9 cellular contexts compared by ENCODE assay signal in genomic region chr1:2547210-2548067, GRCh38. TPM values are rescaled to one million over a fixed set of nuclear protein-coding genes. Genes with fewer than 3 reads are reported as not detected.
DNase-seq lines count a peak whose midpoint lies in the region; FAIRE-seq and TF ChIP-seq lines count a peak whose summit lies in the region.
"Had no signal": no experiment of that assay in that cellular context is flagged by ENCODE, and none has a peak within 500 bp of the region (broad histone marks: within the 10 kb centered on the region; RNA-seq: fewer than 3 reads in every experiment).

No MANE protein-coding gene starts in this region.

- FAIRE-seq in H1 (lab: Jason Lieb, UNC) = no peak

- H3K4ac ChIP-seq in H9 (ENCODE audit: low read depth, low read length) = no peak overlapping the region
- peak overlapping the region; percentile 57 for H3K4ac ChIP-seq in H1 (replicated peaks; ENCODE audit: insufficient read length, low read depth, low read length)

- peaks cover 96% of the 10 kb centered on the region for H3K4me1 ChIP-seq in BLaER1
- no peaks in the 10 kb centered on the region; the same call in 1 of the 2 replicates for H3K4me1 ChIP-seq in H9 (ENCODE audit: insufficient read depth, low read length)
- H3K4me1 ChIP-seq in H1 (replicated peaks in 1 of 4; ENCODE audit: control insufficient read depth in 3 of 4, insufficient read depth in 4 of 4, low read length in 3 of 4) = peaks cover 0 to 31% (median 28%) of the 10 kb centered on the region in 4 experiments; a peak in 6 of 7 replicates
- peaks cover 21% of the 10 kb centered on the region for H3K4me1 ChIP-seq in ovary (ENCODE audit: insufficient read depth)

- H3K79me2 ChIP-seq in H9 (ENCODE audit: insufficient read depth, low read length) (no peaks in the 10 kb centered on the region), H1 (ENCODE audit: control insufficient read depth in 1 of 2, insufficient read depth in 2 of 2, low read length in 2 of 2) (no peaks in the 10 kb centered on the region)

- TF ChIP-seq EP300 in H1 (IDR thresholded peaks at IDR 0.05; ENCODE audit: borderline replicate concordance in 1 of 2, low read depth in 2 of 2, low read length in 2 of 2) (no peak), ovary (IDR thresholded peaks at IDR 0.05) (no peak)

- peak overlapping the region; percentile 67 for H3K4me3 ChIP-seq in BLaER1
- H3K4me3 ChIP-seq in H1 (ENCODE audit: extremely low read depth in 1 of 4, insufficient read depth in 2 of 4, low read depth in 3 of 4, low read length in 4 of 4) = peak overlapping the region; percentile 51 to 75 (median 63)
- H3K4me3 ChIP-seq in ovary = peak overlapping the region; percentile 37

- no peak for TF ChIP-seq CTCF in H9 (conservative IDR thresholded peaks at IDR 0.05)
- TF ChIP-seq CTCF in H1 (IDR thresholded peaks at IDR 0.05; ENCODE audit: control extremely low read depth in 1 of 3, insufficient read depth in 1 of 3, low read depth in 1 of 3, low read length in 3 of 3) = no peak
- no peak for TF ChIP-seq CTCF in ovary (IDR thresholded peaks at IDR 0.05)

- H2BK20ac ChIP-seq in H9 (ENCODE audit: low read depth, low read length, poor library complexity, severe bottlenecking) (no peak overlapping the region), H1 (ENCODE audit: low read length) (0 out of 2 replicates have a peak overlapping the region, but pooled peaks have one; percentile 10)

- peaks cover 12% of the 10 kb centered on the region for H3K23me2 ChIP-seq in H9 (ENCODE audit: insufficient read length, low read depth, low read length, poor library complexity, severe bottlenecking)
- peaks cover 10% of the 10 kb centered on the region; the same call in 1 of the 2 replicates for H3K23me2 ChIP-seq in H1 (ENCODE audit: low read depth, low read length)

- H2BK120ac ChIP-seq in H9 (ENCODE audit: low read depth, low read length, poor library complexity, severe bottlenecking) (no peak overlapping the region), H1 (replicated peaks; ENCODE audit: low read depth, low read length) (peak overlapping the region; percentile 64)

- WGBS in H9 (ENCODE audit: extremely low coverage, insufficient read length, low lambda C conversion rate) = no CpG with 5 or more reads among the region's 27 CpGs
- 18% methylated on average over 23 of the region's 27 CpGs; no CpG with 5 or more reads in 1 of the 2 experiments for WGBS in H1 (ENCODE audit: extremely low coverage in 1 of 2, insufficient coverage in 1 of 2, insufficient read length in 1 of 2, insufficient replicate concordance in 2 of 2, low coverage in 1 of 2, low lambda C conversion rate in 2 of 2, missing lambda C conversion rate in 1 of 2), 2 experiments
- 10 to 12% (median 11%) methylated on average over 26 to 27 of the region's 27 CpGs for WGBS in ovary, 3 donors

- H2BK5ac ChIP-seq in H9 (ENCODE audit: insufficient read length, low read length) = no peak overlapping the region
- H2BK5ac ChIP-seq in H1 (ENCODE audit: low read depth, low read length) = peak overlapping the region; percentile 71; the same call in 1 of the 2 replicates

- H3T11ph ChIP-seq in H9 (ENCODE audit: low read length) = no peak overlapping the region

- CTCF ChIA-PET in H1 (lab: Charles Lee; ENCODE audit: partially characterized antibody) = interaction anchor here (0.6 to 3.7 kb wide), 32 partner anchors 8 to 1546 kb away, joined by 3 to 27 read pairs (median 4); partner anchors contain the start of genes HES5, PANK4 and PEX10

- TF ChIP-seq RAD21 in H1 (IDR thresholded peaks at IDR 0.05 in 1 of 2, conservative IDR thresholded peaks at IDR 0.05 in 1 of 2; ENCODE audit: low read depth in 2 of 2, low read length in 2 of 2) = no peak

- H4K5ac ChIP-seq in H9 (ENCODE audit: insufficient read length, low read depth, low read length) (no peak overlapping the region), H1 (ENCODE audit: insufficient read length, low read depth, low read length) (peak overlapping the region; percentile 68)

- H2BK15ac ChIP-seq in H9 (ENCODE audit: low read depth, low read length) = no peak overlapping the region
- H2BK15ac ChIP-seq in H1 (ENCODE audit: low read length) = no peak overlapping the region; the same call in 1 of the 2 replicates

- H3K36me3 ChIP-seq in BLaER1 (no peaks in the 10 kb centered on the region), H1 (ENCODE audit: control insufficient read depth in 2 of 4, insufficient read depth in 4 of 4, low read length in 3 of 4) (no peaks in the 10 kb centered on the region), ovary (no peaks in the 10 kb centered on the region)

- H3K4me2 ChIP-seq in BLaER1 (peak overlapping the region; percentile 88), H9 (ENCODE audit: insufficient read depth, insufficient read length, low read length) (peak overlapping the region; percentile 74), H1 (ENCODE audit: insufficient read depth in 1 of 2, low read depth in 2 of 2, low read length in 2 of 2) (peak overlapping the region; percentile 82 to 92)

- peak overlapping the region; percentile 70 for H3K9ac ChIP-seq in BLaER1
- H3K9ac ChIP-seq in H9 (ENCODE audit: extremely low read depth, insufficient read length, low read length) = no peak overlapping the region
- H3K9ac ChIP-seq in H1 (replicated peaks in 1 of 4; ENCODE audit: extremely low read depth in 1 of 4, low read depth in 3 of 4, low read length in 3 of 4) = 0 out of 7 replicates have a peak overlapping the region, but pooled peaks of 1 of the 4 experiments have one; percentile 20

- H4K91ac ChIP-seq in H9 (ENCODE audit: insufficient read length, low read depth, low read length) = no peak overlapping the region
- H4K91ac ChIP-seq in H1 (replicated peaks; ENCODE audit: insufficient read length, low read length) = peak overlapping the region; percentile 65

- peaks cover 2% of the 10 kb centered on the region for H3K27me3 Mint-ChIP-seq in H9 (ENCODE audit: low read depth)
- no peaks in the 10 kb centered on the region for H3K27me3 Mint-ChIP-seq in T-helper 2 cell treated with Interferon-gamma antibody and Interleukin-4, amounts not matched to agents 5 μg/mL and 100 μg/mL, for 36 hours (ENCODE audit: low read depth)

- no peak overlapping the region for H3K14ac ChIP-seq in H9 (ENCODE audit: insufficient read depth, low read length)
- H3K14ac ChIP-seq in H1 (ENCODE audit: insufficient read length) = no peak overlapping the region

- peak overlapping the region; percentile 75 for H3K18ac ChIP-seq in H9 (ENCODE audit: insufficient read length, low read depth, low read length)
- peak overlapping the region; percentile 87 for H3K18ac ChIP-seq in H1 (ENCODE audit: extremely low read depth, low read length)

- H3K9me3 ChIP-seq in BLaER1 = no peaks in the 10 kb centered on the region
- no peaks in the 10 kb centered on the region for H3K9me3 ChIP-seq in H9 (ENCODE audit: control insufficient read depth, low read depth, low read length)
- H3K9me3 ChIP-seq in H1 (ENCODE audit: insufficient read depth in 2 of 2, low read depth in 1 of 2, low read length in 1 of 2) = no peaks in the 10 kb centered on the region
- H3K9me3 ChIP-seq in ovary = no peaks in the 10 kb centered on the region

- H2AFZ ChIP-seq in H9 (ENCODE audit: low read length) (no peak overlapping the region), H1 (ENCODE audit: low read length) (no peak overlapping the region)

- TF ChIP-seq POLR2A in H1 (IDR thresholded peaks at IDR 0.05; ENCODE audit: control extremely low read depth in 1 of 2, low read depth in 2 of 2, low read length in 2 of 2) (no peak), ovary (IDR thresholded peaks at IDR 0.05) (no peak)

- H3K36me3 Mint-ChIP-seq in H9 (ENCODE audit: insufficient read depth in 1 of 3, low read depth in 3 of 3) = no peaks in the 10 kb centered on the region
- H3K36me3 Mint-ChIP-seq in T-helper 2 cell treated with Interferon-gamma antibody and Interleukin-4, amounts not matched to agents 5 μg/mL and 100 μg/mL, for 36 hours (ENCODE audit: low read depth) = peaks cover 6% of the 10 kb centered on the region

- POLR2A ChIA-PET in H1 (lab: Charles Lee; ENCODE audit: partially characterized antibody) = interaction anchor here (0.6 to 1.7 kb wide), 13 partner anchors 12 to 513 kb away, joined by 3 to 9 read pairs (median 3); partner anchors contain the start of genes MORN1, PANK4 and RER1

- H3K79me1 ChIP-seq in H9 (ENCODE audit: insufficient read depth, low read depth, low read length, poor library complexity, severe bottlenecking) (no peaks in the 10 kb centered on the region), H1 (ENCODE audit: low read depth, low read length) (no peaks in the 10 kb centered on the region)

- H3K27ac Mint-ChIP-seq in H9 = peak overlapping the region in 1 of 3 experiments; percentile 82; a peak in 2 of 7 replicates
- peak overlapping the region; percentile 95 for H3K27ac Mint-ChIP-seq in T-helper 2 cell treated with Interferon-gamma antibody and Interleukin-4, amounts not matched to agents 5 μg/mL and 100 μg/mL, for 36 hours

- H3K27ac ChIP-seq in BLaER1 (peak overlapping the region; percentile 94), H9 (ENCODE audit: insufficient read length, low read depth, low read length) (no peak overlapping the region), H1 (ENCODE audit: low read depth, low read length) (no peak overlapping the region), ovary (peak overlapping the region; percentile 6 to 44)

- H2BK12ac ChIP-seq in H9 (ENCODE audit: insufficient read length, low read depth, low read length) (no peak overlapping the region), H1 (ENCODE audit: low read depth, low read length) (peak overlapping the region; percentile 43; the same call in 1 of the 2 replicates)

- H3K27me3 ChIP-seq in BLaER1 = no peaks in the 10 kb centered on the region
- no peaks in the 10 kb centered on the region; the same call in 1 of the 2 replicates for H3K27me3 ChIP-seq in H9 (ENCODE audit: insufficient read depth, low read length)
- H3K27me3 ChIP-seq in H1 (replicated peaks in 1 of 4; ENCODE audit: control insufficient read depth in 3 of 4, extremely low read depth in 1 of 4, insufficient read depth in 3 of 4, low read length in 3 of 4) = peaks cover 0 to 8% (median 5%) of the 10 kb centered on the region in 4 experiments; a peak in 3 of 7 replicates
- no peaks in the 10 kb centered on the region for H3K27me3 ChIP-seq in ovary

- H4K8ac ChIP-seq in H9 (replicated peaks; ENCODE audit: insufficient read length, low read depth, low read length) = no peak overlapping the region
- H4K8ac ChIP-seq in H1 (ENCODE audit: extremely low read depth, insufficient read depth, low read length) = peak overlapping the region; percentile 21; the same call in 1 of the 2 replicates

- no peaks in the 10 kb centered on the region for H3K9me3 Mint-ChIP-seq in H9
- H3K9me3 Mint-ChIP-seq in T-helper 2 cell treated with Interferon-gamma antibody and Interleukin-4, amounts not matched to agents 5 μg/mL and 100 μg/mL, for 36 hours = no peaks in the 10 kb centered on the region

- H2AK5ac ChIP-seq in H9 (ENCODE audit: insufficient read length, low read length) (no peak overlapping the region), H1 (ENCODE audit: low read depth, low read length) (no peak overlapping the region)

- DNase-seq in H9 (no peak), H1 (ENCODE audit: low read depth in 1 of 2, low spot score in 2 of 2) (no peak), ovary (no peak), HT-29 (ENCODE audit: low spot score) (no peak), middle frontal gyrus (ENCODE audit: extremely low spot score, low spot score) (no peak), NCI-H1048 (lab: John Stamatoyannopoulos, UW) (no peak)
- peak; percentile 69 for DNase-seq in T-helper 2 cell treated with Interferon-gamma antibody and Interleukin-4, amounts not matched to agents 5 μg/mL and 100 μg/mL, for 36 hours (ENCODE audit: low spot score)

- no peak overlapping the region for H3K23ac ChIP-seq in H9 (ENCODE audit: insufficient read length, low read depth, low read length)
- no peak overlapping the region for H3K23ac ChIP-seq in H1 (ENCODE audit: insufficient read length)

- intact Hi-C loops in ovary (cut with DNase I) = loop anchor here (1.0 to 10.0 kb wide), 5 partner anchors 130 to 373 kb away; no protein-coding TSS in a partner anchor

- H3K4me1 Mint-ChIP-seq in H9 = peaks cover 10 to 27% of the 10 kb centered on the region in 2 experiments
- peaks cover 13% of the 10 kb centered on the region for H3K4me1 Mint-ChIP-seq in T-helper 2 cell treated with Interferon-gamma antibody and Interleukin-4, amounts not matched to agents 5 μg/mL and 100 μg/mL, for 36 hours (ENCODE audit: low read depth)

- H4K20me1 ChIP-seq in BLaER1 (no peaks in the 10 kb centered on the region), H9 (ENCODE audit: control insufficient read depth, insufficient read depth, insufficient read length) (no peaks in the 10 kb centered on the region), H1 (replicated peaks in 1 of 2; ENCODE audit: control insufficient read depth in 1 of 2, insufficient read depth in 2 of 2, low read length in 2 of 2) (no peaks in the 10 kb centered on the region)

- no peak overlapping the region for H3K56ac ChIP-seq in H9 (ENCODE audit: insufficient read length, low read depth, low read length)
- H3K56ac ChIP-seq in H1 (replicated peaks; ENCODE audit: insufficient read length, low read depth, low read length) = peak overlapping the region; percentile 10

- peak overlapping the region; percentile 61 to 84 for H3K4me3 Mint-ChIP-seq in H9
- H3K4me3 Mint-ChIP-seq in T-helper 2 cell treated with Interferon-gamma antibody and Interleukin-4, amounts not matched to agents 5 μg/mL and 100 μg/mL, for 36 hours = peak overlapping the region; percentile 87

RNA-seq across cellular contexts. Expression of gene TNFRSF14, which starts 8.7 kb away (rescaled TPM):
- total RNA-seq in H9 (2021) (0.29 and 0.57 TPM in 2 replicates), ovary (10 to 100 TPM; 33.3 to 78.5 (median 60.5) TPM)
- 0.50 and 0.65 TPM in 2 replicates for total RNA-seq in H1 (2021; fragmentation: NEBNext Ultra II Directional; extraction: Animal tissue kit (Norgen Biotek cat#: 25700))
- polyA plus RNA-seq in H1 (2011; rRNA removed) (0.13 and 0.36 TPM in 2 replicates), ovary (10 to 100 TPM in 1 of 2 donors, 1 to 10 TPM in 1; 4.3 to 57.6 TPM)
- polyA plus RNA-seq in H1 (2011; cell fraction: cytosol; rRNA removed) = 0.43 TPM
- polyA plus RNA-seq in H1 (2011; cell fraction: nucleus; rRNA removed) = 1.1 TPM
- polyA plus RNA-seq in H1 (2012, experiment 1 of 2) = 0.17 to 0.35 TPM (median 0.24 TPM) in 3 of 4 replicates, not detected in the other
- polyA plus RNA-seq in H1 (2012, experiment 2 of 2) = not detected
- polyA plus RNA-seq in H1 (2013, experiment 1 of 2) = 0.08 TPM
- polyA plus RNA-seq in H1 (2013, experiment 2 of 2) = 0.09 TPM
- polyA minus RNA-seq in H1 (2011; rRNA and poly(A)+ RNA removed) = 0.22 and 0.32 TPM in 2 replicates
- not detected for polyA minus RNA-seq in H1 (2011; cell fraction: cytosol; rRNA and poly(A)+ RNA removed)
- 1.5 TPM for polyA minus RNA-seq in H1 (2011; cell fraction: nucleus; rRNA and poly(A)+ RNA removed)
- total RNA-seq in HT-29 (2014; rRNA removed; shearing (Covaris generic)) = 77.4 and 85.6 TPM in 2 replicates

RNA-seq across cellular contexts. Expression of gene HES5, which starts 17.4 kb away (rescaled TPM):
- not detected in 2 replicates for total RNA-seq in H9 (2021)
- total RNA-seq in H1 (2021; fragmentation: NEBNext Ultra II Directional; extraction: Animal tissue kit (Norgen Biotek cat#: 25700)) = 0.22 and 0.25 TPM in 2 replicates
- 0.08 TPM in 1 of 2 replicates, not detected in the other for polyA plus RNA-seq in H1 (2011; rRNA removed)
- 0.05 TPM for polyA plus RNA-seq in H1 (2011; cell fraction: cytosol; rRNA removed)
- 0.17 TPM for polyA plus RNA-seq in H1 (2011; cell fraction: nucleus; rRNA removed)
- polyA plus RNA-seq in H1 (2012, experiment 1 of 2) = 0.13 to 0.29 TPM in 2 of 4 replicates, not detected in the others
- polyA plus RNA-seq in H1 (2012, experiment 2 of 2) = 0.13 TPM
- 0.04 TPM for polyA plus RNA-seq in H1 (2013, experiment 1 of 2)
- polyA plus RNA-seq in H1 (2013, experiment 2 of 2) = 0.04 TPM
- polyA minus RNA-seq in H1 (2011; rRNA and poly(A)+ RNA removed) = 0.28 TPM in 1 of 2 replicates, not detected in the other
- not detected for polyA minus RNA-seq in H1 (2011; cell fraction: cytosol; rRNA and poly(A)+ RNA removed)
- polyA minus RNA-seq in H1 (2011; cell fraction: nucleus; rRNA and poly(A)+ RNA removed) = not detected
- total RNA-seq in ovary = under 1 TPM in 3 of 7 donors, not detected in 4; 0.25 to 0.53 (median 0.31) TPM
- under 1 TPM; 0.13 to 0.36 TPM for polyA plus RNA-seq in ovary
- 0.28 and 0.42 TPM in 2 replicates for total RNA-seq in HT-29 (2014; rRNA removed; shearing (Covaris generic))
- total RNA-seq: myocyte had no signal

RNA-seq across cellular contexts. Expression of gene PANK4, which starts 21.0 kb away (rescaled TPM):
- total RNA-seq in H9 (2021) (32.2 and 34.8 TPM in 2 replicates), ovary (10 to 100 TPM; 19.7 to 33.3 (median 29.1) TPM)
- total RNA-seq in H1 (2021; fragmentation: NEBNext Ultra II Directional; extraction: Animal tissue kit (Norgen Biotek cat#: 25700)) = 29.7 and 35.4 TPM in 2 replicates
- polyA plus RNA-seq in H1 (2011; rRNA removed) (20.1 and 24.4 TPM in 2 replicates), ovary (10 to 100 TPM; 14.7 to 17.1 TPM)
- polyA plus RNA-seq in H1 (2011; cell fraction: cytosol; rRNA removed) = 24.0 TPM
- polyA plus RNA-seq in H1 (2011; cell fraction: nucleus; rRNA removed) = 110 TPM
- 20.2 to 27.0 TPM (median 21.6 TPM) in 4 replicates for polyA plus RNA-seq in H1 (2012, experiment 1 of 2)
- polyA plus RNA-seq in H1 (2012, experiment 2 of 2) = 14.8 TPM
- polyA plus RNA-seq in H1 (2013, experiment 1 of 2) = 12.0 TPM
- polyA plus RNA-seq in H1 (2013, experiment 2 of 2) = 11.1 TPM
- polyA minus RNA-seq in H1 (2011; rRNA and poly(A)+ RNA removed) = 24.4 and 25.4 TPM in 2 replicates
- 24.7 TPM for polyA minus RNA-seq in H1 (2011; cell fraction: cytosol; rRNA and poly(A)+ RNA removed)
- 116 TPM for polyA minus RNA-seq in H1 (2011; cell fraction: nucleus; rRNA and poly(A)+ RNA removed)
- total RNA-seq in HT-29 (2014; rRNA removed; shearing (Covaris generic)) = 37.8 and 48.3 TPM in 2 replicates

RNA-seq across cellular contexts. Expression of gene PRXL2B, which starts 39.1 kb away (rescaled TPM):
- 40.7 and 49.6 TPM in 2 replicates for total RNA-seq in H9 (2021)
- total RNA-seq in H1 (2021; fragmentation: NEBNext Ultra II Directional; extraction: Animal tissue kit (Norgen Biotek cat#: 25700)) = 44.4 and 46.0 TPM in 2 replicates
- 35.3 and 54.6 TPM in 2 replicates for polyA plus RNA-seq in H1 (2011; rRNA removed)
- polyA plus RNA-seq in H1 (2011; cell fraction: cytosol; rRNA removed) = 39.9 TPM
- 87.5 TPM for polyA plus RNA-seq in H1 (2011; cell fraction: nucleus; rRNA removed)
- 35.5 to 45.3 TPM (median 42.8 TPM) in 4 replicates for polyA plus RNA-seq in H1 (2012, experiment 1 of 2)
- 46.9 TPM for polyA plus RNA-seq in H1 (2012, experiment 2 of 2)
- polyA plus RNA-seq in H1 (2013, experiment 1 of 2) = 27.5 TPM
- polyA plus RNA-seq in H1 (2013, experiment 2 of 2) = 26.7 TPM
- polyA minus RNA-seq in H1 (2011; rRNA and poly(A)+ RNA removed) = 15.9 and 21.5 TPM in 2 replicates
- 18.1 TPM for polyA minus RNA-seq in H1 (2011; cell fraction: cytosol; rRNA and poly(A)+ RNA removed)
- polyA minus RNA-seq in H1 (2011; cell fraction: nucleus; rRNA and poly(A)+ RNA removed) = 16.7 TPM
- 10 to 100 TPM in 6 of 7 donors, 1 to 10 TPM in 1; 3.2 to 34.1 (median 20.2) TPM for total RNA-seq in ovary
- polyA plus RNA-seq in ovary = 1 to 10 TPM; 7.0 to 9.6 TPM
- 90.1 and 101 TPM in 2 replicates for total RNA-seq in HT-29 (2014; rRNA removed; shearing (Covaris generic))

Comparison
In these comparisons a context has a peak if more than half of its experiments do, and no peak if none do; other contexts are left out.
1. H3K27ac ChIP-seq: peak in BLaER1 (single experiment) and ovary (2 of 2); none in H9 (single experiment) and H1 (single experiment).
2. RNA of gene TNFRSF14, which starts 8.7 kb away (total RNA-seq): 77.4 to 85.6 TPM in HT-29 and 33.3 to 78.5 TPM in ovary; 0.29 to 0.57 TPM in H9 and 0.50 to 0.65 TPM in H1; every median in the first group is over 10 times any median in the second.
3. Peak in every context shown above with its lines, with median percentiles within 50 percentile points of each other: H3K4me2 ChIP-seq and H3K4me3 ChIP-seq.